ENCODE assay signal across 10 cellular contexts in the genomic region with DNA sequence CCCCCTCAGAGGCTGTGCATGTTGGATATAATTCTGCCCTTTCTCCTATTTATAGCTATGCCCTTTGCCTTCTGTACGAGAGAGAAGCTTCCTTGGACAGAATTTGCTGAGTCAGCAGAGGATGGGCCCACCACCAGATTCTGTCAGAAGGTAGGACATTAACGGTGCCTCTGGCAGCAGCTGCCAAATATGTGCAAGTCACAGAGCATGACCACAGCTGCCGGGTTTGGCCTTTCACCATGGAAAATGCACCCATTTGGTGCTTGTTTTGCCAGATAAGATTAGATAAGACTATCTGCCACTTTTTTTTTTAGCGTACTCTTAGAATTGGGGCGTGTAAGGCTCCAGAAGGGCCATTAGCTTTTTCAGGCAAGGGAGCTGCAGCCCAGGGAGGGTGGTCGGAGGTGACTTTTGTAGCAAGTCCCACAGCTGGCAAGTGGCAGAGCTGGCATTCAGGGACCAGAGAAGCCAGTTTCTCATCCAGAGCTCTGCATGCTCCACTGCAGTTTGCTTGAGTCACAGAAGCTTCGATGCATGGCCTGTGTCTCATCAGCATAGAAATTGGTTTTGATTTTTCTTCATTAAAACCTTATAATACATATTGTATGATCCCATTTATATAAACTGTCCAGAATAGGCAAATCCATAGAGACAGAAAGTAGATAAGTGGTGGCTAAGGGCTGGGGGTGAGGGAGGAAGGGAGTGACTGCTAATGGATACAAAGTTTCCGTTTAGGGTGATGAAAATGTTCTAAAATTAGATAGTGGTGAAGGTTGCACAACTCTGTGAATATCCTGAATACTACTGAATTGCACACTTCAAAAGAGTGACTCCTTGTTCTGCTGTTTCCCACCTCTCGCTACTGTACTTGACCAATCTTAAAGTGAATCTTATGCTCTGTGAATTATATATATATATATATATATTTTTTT. TPM values are rescaled to one million over a fixed set of nuclear protein-coding genes. Genes with fewer than 3 reads are reported as not detected.
DNase-seq lines count a peak whose midpoint lies in the region; ATAC-seq and TF ChIP-seq lines count a peak whose summit lies in the region.
"Had no signal": no experiment of that assay in that cellular context is flagged by ENCODE, and none has a peak within 500 bp of the region (broad histone marks: within the 10 kb centered on the region; RNA-seq: fewer than 3 reads in every experiment).

No MANE protein-coding gene starts in this region.

- H3K27ac ChIP-seq in GM23338 (ENCODE audit: low read depth) (no peak overlapping the region), OCI-LY7 (ENCODE audit: low read depth, low read length, poor library complexity, severe bottlenecking) (peak overlapping the region; percentile 39)
- H3K27ac ChIP-seq: dorsolateral prefrontal cortex, sigmoid colon had no signal

- no peaks in the 10 kb centered on the region; the same call in 1 of the 2 replicates for H3F3A ChIP-seq in GM23338 (replicated peaks; ENCODE audit: low read depth)

- TF ChIP-seq CTCF in GM23338 (conservative IDR thresholded peaks at IDR 0.05; ENCODE audit: low read depth in 2 of 2) = no peak
- TF ChIP-seq CTCF in OCI-LY7 (conservative IDR thresholded peaks at IDR 0.05; ENCODE audit: low read length) = no peak
- no peak for TF ChIP-seq CTCF in fibroblast of mammary gland (conservative IDR thresholded peaks at IDR 0.05; ENCODE audit: control insufficient read depth, insufficient read depth, low read depth, low read length)

- H3K4me1 ChIP-seq in GM23338 (ENCODE audit: insufficient read depth) = peaks cover 19% of the 10 kb centered on the region
- peaks cover 49% of the 10 kb centered on the region for H3K4me1 ChIP-seq in OCI-LY7 (ENCODE audit: insufficient read depth, low read length, poor library complexity, severe bottlenecking)

- intact Hi-C loops in OCI-LY7 (cut with micrococcal nuclease; ENCODE audit: unreplicated experiment) = no loop called here

- no peak overlapping the region for H3K4me3 Mint-ChIP-seq in GM23338

- no peak overlapping the region; the same call in 1 of the 2 replicates for H3K27ac Mint-ChIP-seq in GM23338

- CTCF ChIA-PET in OCI-LY7 (lab: Charles Lee; ENCODE audit: unreplicated experiment) = no interaction called here

- H4K20me1 ChIP-seq in GM23338 (replicated peaks; ENCODE audit: insufficient read depth) (no peaks in the 10 kb centered on the region), OCI-LY7 (ENCODE audit: insufficient read depth, low read length) (no peaks in the 10 kb centered on the region)

- H3K4me2 ChIP-seq in GM23338 = no peak overlapping the region
- peak overlapping the region; percentile 65 for H3K4me2 ChIP-seq in OCI-LY7 (ENCODE audit: low read length)

- H3K9me2 ChIP-seq in GM23338 (ENCODE audit: insufficient read depth) (0 out of 2 replicates have a peak, but pooled peaks cover 7% of the 10 kb centered on the region), OCI-LY7 (ENCODE audit: insufficient read depth, low read length) (no peaks in the 10 kb centered on the region)

- 0 out of 2 replicates have a peak overlapping the region, but pooled peaks have one; percentile 1 for H2AFZ ChIP-seq in GM23338
- peak overlapping the region; percentile 54 for H2AFZ ChIP-seq in OCI-LY7 (ENCODE audit: low read length)

- H3K36me3 ChIP-seq in GM23338 (ENCODE audit: insufficient read depth) (no peaks in the 10 kb centered on the region), OCI-LY7 (ENCODE audit: insufficient read depth, low read length) (no peaks in the 10 kb centered on the region)
- H3K36me3 ChIP-seq: sigmoid colon had no signal

- no TSS peak for BruUV-seq in OCI-LY7 (replicated peaks; lab: Mats Ljungman, UMichigan)

- POLR2A ChIA-PET in OCI-LY7 (lab: Charles Lee) = interaction anchor here (0.7 to 1.0 kb wide), 3 partner anchors 17 to 112 kb away, joined by 3 to 4 read pairs (median 3); no protein-coding TSS in a partner anchor

- H3K4me1 Mint-ChIP-seq in GM23338 = peaks cover 26% of the 10 kb centered on the region

- DNase-seq in GM23338 (ENCODE audit: low spot score) = no peak
- DNase-seq in OCI-LY7 (ENCODE audit: low spot score) = peak; percentile 70
- DNase-seq in fibroblast of mammary gland (ENCODE audit: low read depth) = peak; percentile 54
- DNase-seq in renal cortical epithelial cell (ENCODE audit: low read depth) = peak; percentile 77
- DNase-seq in HT-29 (ENCODE audit: low spot score) = no peak
- DNase-seq in stimulated activated CD4-positive, alpha-beta T cell treated with anti-CD3 and anti-CD28 coated beads, Interleukin-2, amount 100 ng/mL, for 48 hours = no peak
- DNase-seq in A172 (ENCODE audit: low spot score) = no peak
- DNase-seq: dorsolateral prefrontal cortex, sigmoid colon had no signal

- no peaks in the 10 kb centered on the region for H3K36me3 Mint-ChIP-seq in GM23338 (ENCODE audit: low read depth)

- no peak overlapping the region for H3K4me3 ChIP-seq in GM23338
- H3K4me3 ChIP-seq in OCI-LY7 (ENCODE audit: low read depth, low read length, poor library complexity, severe bottlenecking) = peak overlapping the region; percentile 24
- no peak overlapping the region for H3K4me3 ChIP-seq in fibroblast of mammary gland (ENCODE audit: control insufficient read depth, low read depth, low read length)
- H3K4me3 ChIP-seq: dorsolateral prefrontal cortex, sigmoid colon had no signal

- no peaks in the 10 kb centered on the region for H3K9me3 Mint-ChIP-seq in GM23338

- H3K9me3 ChIP-seq in OCI-LY7 (ENCODE audit: low read length) = no peaks in the 10 kb centered on the region
- H3K9me3 ChIP-seq: sigmoid colon had no signal

- no peak for ATAC-seq in GM23338
- no peak for ATAC-seq in HG03139 (IDR thresholded peaks at IDR 0.05; ENCODE audit: unreplicated experiment)

- H3K79me2 ChIP-seq in GM23338 (replicated peaks; ENCODE audit: insufficient read depth) (no peaks in the 10 kb centered on the region), OCI-LY7 (ENCODE audit: insufficient read depth, low read depth, low read length) (no peaks in the 10 kb centered on the region)

- peaks cover 13% of the 10 kb centered on the region for H3K27me3 Mint-ChIP-seq in GM23338 (ENCODE audit: insufficient read depth, low read depth, poor library complexity)

- H3K27me3 ChIP-seq in GM23338 (ENCODE audit: insufficient read depth) = no peaks in the 10 kb centered on the region
- H3K27me3 ChIP-seq: sigmoid colon had no signal

TF ChIP-seq in GM23338, 12 proteins besides CTCF, POLR2A, EP300 and RAD21 (continues in another document):
- TF ChIP-seq EZH2 (IDR thresholded peaks at IDR 0.05; ENCODE audit: low read depth, unreplicated experiment) (no peak), CREB1 (CRISPR knock-in tag; IDR thresholded peaks at IDR 0.05; ENCODE audit: low read depth) (no peak), JUNB (IDR thresholded peaks at IDR 0.05; ENCODE audit: unreplicated experiment) (no peak), ZNF114 (CRISPR knock-in tag; IDR thresholded peaks at IDR 0.05) (no peak), ZNF331 (CRISPR knock-in tag; IDR thresholded peaks at IDR 0.05; ENCODE audit: low read depth) (no peak), STAT1 (IDR thresholded peaks at IDR 0.05; ENCODE audit: unreplicated experiment) (no peak), EZH2phosphoT487 (IDR thresholded peaks at IDR 0.05; ENCODE audit: unreplicated experiment) (no peak)
- TF ChIP-seq, protein P1, sequence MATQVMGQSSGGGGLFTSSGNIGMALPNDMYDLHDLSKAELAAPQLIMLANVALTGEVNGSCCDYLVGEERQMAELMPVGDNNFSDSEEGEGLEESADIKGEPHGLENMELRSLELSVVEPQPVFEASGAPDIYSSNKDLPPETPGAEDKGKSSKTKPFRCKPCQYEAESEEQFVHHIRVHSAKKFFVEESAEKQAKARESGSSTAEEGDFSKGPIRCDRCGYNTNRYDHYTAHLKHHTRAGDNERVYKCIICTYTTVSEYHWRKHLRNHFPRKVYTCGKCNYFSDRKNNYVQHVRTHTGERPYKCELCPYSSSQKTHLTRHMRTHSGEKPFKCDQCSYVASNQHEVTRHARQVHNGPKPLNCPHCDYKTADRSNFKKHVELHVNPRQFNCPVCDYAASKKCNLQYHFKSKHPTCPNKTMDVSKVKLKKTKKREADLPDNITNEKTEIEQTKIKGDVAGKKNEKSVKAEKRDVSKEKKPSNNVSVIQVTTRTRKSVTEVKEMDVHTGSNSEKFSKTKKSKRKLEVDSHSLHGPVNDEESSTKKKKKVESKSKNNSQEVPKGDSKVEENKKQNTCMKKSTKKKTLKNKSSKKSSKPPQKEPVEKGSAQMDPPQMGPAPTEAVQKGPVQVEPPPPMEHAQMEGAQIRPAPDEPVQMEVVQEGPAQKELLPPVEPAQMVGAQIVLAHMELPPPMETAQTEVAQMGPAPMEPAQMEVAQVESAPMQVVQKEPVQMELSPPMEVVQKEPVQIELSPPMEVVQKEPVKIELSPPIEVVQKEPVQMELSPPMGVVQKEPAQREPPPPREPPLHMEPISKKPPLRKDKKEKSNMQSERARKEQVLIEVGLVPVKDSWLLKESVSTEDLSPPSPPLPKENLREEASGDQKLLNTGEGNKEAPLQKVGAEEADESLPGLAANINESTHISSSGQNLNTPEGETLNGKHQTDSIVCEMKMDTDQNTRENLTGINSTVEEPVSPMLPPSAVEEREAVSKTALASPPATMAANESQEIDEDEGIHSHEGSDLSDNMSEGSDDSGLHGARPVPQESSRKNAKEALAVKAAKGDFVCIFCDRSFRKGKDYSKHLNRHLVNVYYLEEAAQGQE (IDR thresholded peaks at IDR 0.05; ENCODE audit: unreplicated experiment) = no peak

RNA-seq across cellular contexts. Expression of a gene that starts 15.8 kb away (rescaled TPM):
- total RNA-seq in GM23338 (2014; rRNA removed; shearing (Covaris generic)) = 0.16 TPM in 1 of 2 replicates, not detected in the other
- polyA plus RNA-seq in GM23338 (2016; fragmentation: Nextera tagmentation; extraction: Ambion mirVana) = 0.13 and 0.14 TPM in 2 replicates
- total RNA-seq in OCI-LY7 (2014; rRNA removed; shearing (Covaris generic)) = 0.13 and 0.69 TPM in 2 replicates
- total RNA-seq in OCI-LY7 (2022) = 0.70 and 0.85 TPM in 2 replicates
- total RNA-seq in renal cortical epithelial cell = not detected in 2 replicates
- not detected in 2 replicates for total RNA-seq in HT-29 (2014; rRNA removed; shearing (Covaris generic))
- not detected in 2 replicates for total RNA-seq in A172 (2014; rRNA removed; shearing (Covaris generic))

RNA-seq across cellular contexts. Expression of a gene that starts 44.0 kb away (rescaled TPM):
- total RNA-seq in GM23338 (2014; rRNA removed; shearing (Covaris generic)) = 91.1 and 106 TPM in 2 replicates
- polyA plus RNA-seq in GM23338 (2016; fragmentation: Nextera tagmentation; extraction: Ambion mirVana) = 39.0 and 47.9 TPM in 2 replicates
- total RNA-seq in OCI-LY7 (2014; rRNA removed; shearing (Covaris generic)) = 80.4 and 144 TPM in 2 replicates
- total RNA-seq in OCI-LY7 (2022) (114 and 129 TPM in 2 replicates), renal cortical epithelial cell (129 and 169 TPM in 2 replicates)
- 178 and 179 TPM in 2 replicates for total RNA-seq in HT-29 (2014; rRNA removed; shearing (Covaris generic))
- 58.3 and 73.8 TPM in 2 replicates for total RNA-seq in A172 (2014; rRNA removed; shearing (Covaris generic))

RNA-seq across cellular contexts. Expression of a gene that starts 44.8 kb away (rescaled TPM):
- 289 and 314 TPM in 2 replicates for total RNA-seq in GM23338 (2014; rRNA removed; shearing (Covaris generic))
- 340 and 375 TPM in 2 replicates for polyA plus RNA-seq in GM23338 (2016; fragmentation: Nextera tagmentation; extraction: Ambion mirVana)
- total RNA-seq in OCI-LY7 (2014; rRNA removed; shearing (Covaris generic)) = 264 and 278 TPM in 2 replicates
- 153 and 166 TPM in 2 replicates for total RNA-seq in OCI-LY7 (2022)
- total RNA-seq in renal cortical epithelial cell = 166 and 255 TPM in 2 replicates
- 170 and 171 TPM in 2 replicates for total RNA-seq in HT-29 (2014; rRNA removed; shearing (Covaris generic))
- 152 and 187 TPM in 2 replicates for total RNA-seq in A172 (2014; rRNA removed; shearing (Covaris generic))

Comparison
In these comparisons a context has a peak if more than half of its experiments do, and no peak if none do; other contexts are left out.
1. DNase-seq: peak in OCI-LY7 (single experiment), fibroblast of mammary gland (single experiment) and renal cortical epithelial cell (single experiment); none in GM23338 (single experiment), HT-29 (single experiment), stimulated activated CD4-positive, alpha-beta T cell treated with anti-CD3 and anti-CD28 coated beads, Interleukin-2, amount 100 ng/mL, for 48 hours (0 of 2) and A172 (single experiment).